In the genomic region with DNA sequence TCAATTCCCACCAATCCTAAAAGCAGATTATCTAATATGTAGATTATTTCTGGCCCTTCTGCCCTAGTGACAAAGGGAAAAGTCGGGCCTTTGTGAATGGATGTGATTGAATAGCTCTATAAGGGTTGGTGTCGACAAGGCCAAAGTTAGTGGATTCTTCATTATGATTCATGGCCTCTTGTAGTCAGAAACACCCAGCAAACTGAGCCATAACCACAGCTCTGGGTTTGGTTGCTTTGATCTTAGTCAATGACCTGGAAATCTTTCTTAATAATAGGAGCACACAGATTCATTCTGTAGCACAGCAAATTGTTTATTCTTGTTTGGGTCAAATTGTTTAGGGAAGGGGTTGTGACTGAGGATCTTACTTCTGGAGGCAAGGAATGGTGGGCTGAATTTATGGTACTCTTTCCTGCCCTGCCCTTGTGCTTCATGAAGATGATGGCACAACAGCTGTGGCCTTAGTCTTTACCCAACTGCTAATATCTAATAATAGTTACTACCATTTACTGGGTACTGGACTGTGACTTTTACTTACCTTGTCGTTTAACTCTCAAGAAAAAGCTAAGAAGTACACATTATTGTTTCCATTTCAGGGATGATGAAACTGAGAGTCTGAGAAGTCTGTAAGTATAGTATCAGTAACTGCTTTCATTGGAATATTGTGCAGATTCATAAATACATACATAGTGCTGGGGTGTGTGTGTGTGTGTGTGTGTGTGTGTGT, we compare ENCODE assay signal across 23 cellular contexts.
A peak's percentile ranks its signal among the peaks of the same experiment; 100 is the strongest.
DNase-seq lines count a peak whose midpoint lies in the region; ATAC-seq and TF ChIP-seq lines count a peak whose summit lies in the region.
"Had no signal": no experiment of that assay in that cellular context is flagged by ENCODE, and none has a peak within 500 bp of the region (broad histone marks: within the 10 kb centered on the region; RNA-seq: fewer than 3 reads in every experiment).

No MANE protein-coding gene starts in this region.

- in situ Hi-C loops in HAP-1 (cut with MboI; ENCODE audit: low sequenced_read_pairs) = no loop called here

- ATAC-seq in GM21619 (IDR thresholded peaks at IDR 0.05; ENCODE audit: unreplicated experiment) = peak; percentile 57
- ATAC-seq in left cardiac atrium = no peak
- no peak for ATAC-seq in HG02588 (IDR thresholded peaks at IDR 0.05; ENCODE audit: unreplicated experiment)
- ATAC-seq: activated CD8-positive, alpha-beta T cell treated with anti-CD3 and anti-CD28 coated beads for 36 hours; HepG2 had no signal

- H3K4me3 ChIP-seq in epithelial cell of proximal tubule (ENCODE audit: low read depth, low read length) (no peak overlapping the region), HAP-1 (no peak overlapping the region)
- H3K4me3 ChIP-seq: left ventricle myocardium inferior, ovary, right atrium auricular region, upper lobe of left lung had no signal

- H3K4me1 ChIP-seq in HAP-1 = peaks cover 26% of the 10 kb centered on the region
- H3K4me1 ChIP-seq: left ventricle myocardium inferior, right atrium auricular region, upper lobe of left lung had no signal

- H3K36me3 ChIP-seq in HAP-1 (replicated peaks) = no peaks in the 10 kb centered on the region
- H3K36me3 ChIP-seq: left ventricle myocardium inferior, ovary, right atrium auricular region, upper lobe of left lung had no signal

- H3K27me3 ChIP-seq in HAP-1 (ENCODE audit: low read depth) = no peaks in the 10 kb centered on the region
- H3K27me3 ChIP-seq: ovary, right atrium auricular region, upper lobe of left lung had no signal

- DNase-seq in AG20443 (ENCODE audit: low spot score) (peak; percentile 9), RPMI7951 (ENCODE audit: low read depth) (peak; percentile 72), epithelial cell of proximal tubule (ENCODE audit: low read depth) (peak; percentile 3), left cardiac atrium (no peak), HAP-1 (ENCODE audit: low spot score in 2 of 2) (no peak), NCI-H2171 (lab: John Stamatoyannopoulos, UW) (no peak)
- DNase-seq: activated CD8-positive, alpha-beta T cell treated with anti-CD3 and anti-CD28 coated beads for 36 hours; activated gamma-delta T cell treated with Interleukin-2 at 50 U/mL for 16 hours; CD4-positive, alpha-beta memory T cell; DMS53; foreskin fibroblast; GF-D8; left ventricle myocardium inferior; NCI-H1417 treated with DMSO at 0.1 percent for 48 hours; NCI-H510A treated with DMSO at 0.1 percent for 48 hours; ovary; stimulated activated CD8-positive, alpha-beta memory T cell treated with anti-CD3 and anti-CD28 coated beads, Interleukin-4, amount 100 ng/mL, for 48 hours; T-helper 9 cell; upper lobe of left lung had no signal

- no peaks in the 10 kb centered on the region for H3K9me3 ChIP-seq in HAP-1
- H3K9me3 ChIP-seq: left ventricle myocardium inferior, ovary, right atrium auricular region, upper lobe of left lung had no signal

- intact Hi-C loops in left cardiac atrium (cut with DNase I) = no loop called here

- TF ChIP-seq CTCF in epithelial cell of proximal tubule (conservative IDR thresholded peaks at IDR 0.05; ENCODE audit: low read depth, low read length) = no peak

Comparison
In these comparisons a context has a peak if more than half of its experiments do, and no peak if none do; other contexts are left out.
1. DNase-seq: peak in AG20443 (single experiment), RPMI7951 (single experiment) and epithelial cell of proximal tubule (single experiment); none in left cardiac atrium (single experiment), HAP-1 (0 of 2) and NCI-H2171 (single experiment).